10 cellular contexts compared by ENCODE assay signal in genomic region chr1:21938791-21939538, GRCh38. TPM values are rescaled to one million over a fixed set of nuclear protein-coding genes. Genes with fewer than 3 reads are reported as not detected.
DNase-seq lines count a peak whose midpoint lies in the region; ATAC-seq and TF ChIP-seq lines count a peak whose summit lies in the region.
"Had no signal": no experiment of that assay in that cellular context is flagged by ENCODE, and none has a peak within 500 bp of the region (broad histone marks: within the 10 kb centered on the region; RNA-seq: fewer than 3 reads in every experiment).

No MANE protein-coding gene starts in this region.

- H3K4me3 Mint-ChIP-seq in T-helper 1 cell treated with Interleukin-12 subunit alpha and Interleukin-12 subunit beta and Interleukin-4 antibody, amounts not matched to agents 30 μg/mL and 1 μg/mL, for 36 hours, result peak overlapping the region; percentile 69
- H3K4me3 Mint-ChIP-seq in MCF 10A (ENCODE audit: unreplicated experiment), result peak overlapping the region; percentile 25

- DNase-seq in T-helper 1 cell (no peak), MCF 10A (ENCODE audit: unreplicated experiment) (no peak), lung microvascular endothelial cell (ENCODE audit: low read depth in 2 of 2) (peak; percentile 76 to 92), substantia nigra (lab: John Stamatoyannopoulos, UW) (no peak), foreskin fibroblast (no peak), WERI-Rb-1 (no peak)

- POLR2A ChIA-PET in MCF 10A (lab: Yijun Ruan, JAX), result interaction anchor here (1.0 to 12.7 kb wide), 7 partner anchors 10 to 156 kb away, joined by 3 to 219 read pairs (median 9); partner anchors contain the start of genes CDC42 and USP48

- no peaks in the 10 kb centered on the region for H3K36me3 ChIP-seq in WERI-Rb-1

- H3K9me3 Mint-ChIP-seq in T-helper 1 cell treated with Interleukin-12 subunit alpha and Interleukin-12 subunit beta and Interleukin-4 antibody, amounts not matched to agents 30 μg/mL and 1 μg/mL, for 36 hours, result no peaks in the 10 kb centered on the region
- no peaks in the 10 kb centered on the region for H3K9me3 Mint-ChIP-seq in MCF 10A (ENCODE audit: unreplicated experiment)

- no peaks in the 10 kb centered on the region for H3K27me3 ChIP-seq in WERI-Rb-1 (ENCODE audit: insufficient read depth, low read depth, severe bottlenecking)

- no peaks in the 10 kb centered on the region for H3K9me3 ChIP-seq in WERI-Rb-1 (ENCODE audit: severe bottlenecking)

- H3K4me3 ChIP-seq in foreskin fibroblast (ENCODE audit: low read depth in 1 of 2, low read length in 2 of 2), result no peak overlapping the region
- H3K4me3 ChIP-seq in WERI-Rb-1 (ENCODE audit: low read depth, low read length), result no peak overlapping the region
- H3K4me3 ChIP-seq: SK-N-MC had no signal

- CTCF ChIA-PET in MCF 10A (lab: Yijun Ruan, JAX), result interaction anchor here (0.5 to 4.4 kb wide), 8 partner anchors 9 to 1442 kb away, joined by 3 to 22 read pairs (median 4); no protein-coding TSS in a partner anchor

- BruUV-seq in MCF 10A (replicated peaks; lab: Mats Ljungman, UMichigan), result no TSS peak

- no peak for TF ChIP-seq CTCF in MCF 10A (IDR thresholded peaks at IDR 0.05; ENCODE audit: unreplicated experiment)
- no peak for TF ChIP-seq CTCF in foreskin fibroblast (IDR thresholded peaks at IDR 0.05; ENCODE audit: low read depth, low read length)
- TF ChIP-seq CTCF in WERI-Rb-1 (IDR thresholded peaks at IDR 0.05; ENCODE audit: low read depth, low read length), result no peak

- no peaks in the 10 kb centered on the region for H3K36me3 Mint-ChIP-seq in T-helper 1 cell treated with Interleukin-12 subunit alpha and Interleukin-12 subunit beta and Interleukin-4 antibody, amounts not matched to agents 30 μg/mL and 1 μg/mL, for 36 hours (ENCODE audit: low read depth)
- H3K36me3 Mint-ChIP-seq in MCF 10A (ENCODE audit: insufficient read depth, unreplicated experiment), result no peaks in the 10 kb centered on the region

- peak overlapping the region; percentile 6 for H3K27ac ChIP-seq in substantia nigra (ENCODE audit: low read depth, low read length, poor library complexity, severe bottlenecking)
- no peak overlapping the region for H3K27ac ChIP-seq in WERI-Rb-1
- H3K27ac ChIP-seq: SK-N-MC had no signal

- H3K27me3 Mint-ChIP-seq in T-helper 1 cell treated with Interleukin-12 subunit alpha and Interleukin-12 subunit beta and Interleukin-4 antibody, amounts not matched to agents 30 μg/mL and 1 μg/mL, for 36 hours (ENCODE audit: low read depth), result peaks cover 39% of the 10 kb centered on the region
- H3K27me3 Mint-ChIP-seq in MCF 10A (ENCODE audit: insufficient read depth, unreplicated experiment), result no peaks in the 10 kb centered on the region

- peaks cover 10% of the 10 kb centered on the region for H3K4me1 Mint-ChIP-seq in T-helper 1 cell treated with Interleukin-12 subunit alpha and Interleukin-12 subunit beta and Interleukin-4 antibody, amounts not matched to agents 30 μg/mL and 1 μg/mL, for 36 hours (ENCODE audit: low read depth)
- H3K4me1 Mint-ChIP-seq in MCF 10A (ENCODE audit: insufficient read depth, unreplicated experiment), result peaks cover 46% of the 10 kb centered on the region

- no peak overlapping the region for H3K27ac Mint-ChIP-seq in T-helper 1 cell treated with Interleukin-12 subunit alpha and Interleukin-12 subunit beta and Interleukin-4 antibody, amounts not matched to agents 30 μg/mL and 1 μg/mL, for 36 hours
- H3K27ac Mint-ChIP-seq in MCF 10A (ENCODE audit: low read depth, unreplicated experiment), result peak overlapping the region; percentile 71

- intact Hi-C loops in MCF 10A (cut with micrococcal nuclease), result loop anchor here (5.0 kb wide), 1 partner anchor 157 kb away; the partner anchor contains the start of gene USP48

- ATAC-seq in GM18520 (IDR thresholded peaks at IDR 0.05; ENCODE audit: unreplicated experiment), result no peak

RNA-seq across cellular contexts. Expression of gene HSPG2, which starts 1.9 kb away (rescaled TPM):
- total RNA-seq in MCF 10A (2022), result 51.2 and 58.9 TPM in 2 replicates
- total RNA-seq in lung microvascular endothelial cell, result 250 and 367 TPM in 2 replicates

RNA-seq across cellular contexts. Expression of gene CELA3B, which starts 37.9 kb away (rescaled TPM):
- total RNA-seq in MCF 10A (2022) (not detected in 2 replicates), lung microvascular endothelial cell (under 0.01 TPM in 1 of 2 replicates, not detected in the other)
- total RNA-seq: A673 had no signal

Comparison
In these comparisons a context has a peak if more than half of its experiments do, and no peak if none do; other contexts are left out.
1. DNase-seq: peak in lung microvascular endothelial cell (2 of 2); none in T-helper 1 cell (0 of 5), MCF 10A (single experiment), substantia nigra (0 of 49), foreskin fibroblast (0 of 2) and WERI-Rb-1 (single experiment).